In genomic region chr2:203811491-203812221, GRCh38 we compare ENCODE assay signal across 1 cellular context.
TF ChIP-seq lines count a peak whose summit lies in the region.

No MANE protein-coding gene starts in this region.

TF ChIP-seq in endothelial cell of umbilical vein, 7 proteins besides CTCF, POLR2A, EP300 and RAD21 (continued from another document):
- peak; percentile 98 for TF ChIP-seq FOS (IDR thresholded peaks at IDR 0.05; ENCODE audit: borderline replicate concordance, insufficient read depth, low read length)
- no peak for TF ChIP-seq EZH2 (IDR thresholded peaks at IDR 0.05; ENCODE audit: borderline replicate concordance, low read depth, low read length, severe bottlenecking)
